13 cellular contexts compared by ENCODE assay signal in genomic region chr14:100138082-100138787, GRCh38. TPM values are rescaled to one million over a fixed set of nuclear protein-coding genes. Genes with fewer than 3 reads are reported as not detected.
DNase-seq lines count a peak whose midpoint lies in the region; ATAC-seq, FAIRE-seq and TF ChIP-seq lines count a peak whose summit lies in the region.
"Had no signal": no experiment of that assay in that cellular context is flagged by ENCODE, and none has a peak within 500 bp of the region (broad histone marks: within the 10 kb centered on the region; RNA-seq: fewer than 3 reads in every experiment).

No MANE protein-coding gene starts in this region.

- H3K36me3 Mint-ChIP-seq in activated CD8-positive, alpha-beta T cell treated with anti-CD3 and anti-CD28 coated beads, Interleukin-2, amount 10 ng/mL, durations not matched to agents 7 days and 5 days (ENCODE audit: low read depth): peaks cover 92% of the 10 kb centered on the region
- H3K36me3 Mint-ChIP-seq in nephron progenitor cell (ENCODE audit: low read depth): peaks cover 24% of the 10 kb centered on the region

- POLR2A ChIA-PET in activated CD8-positive, alpha-beta T cell treated with anti-CD3 and anti-CD28 coated beads, Interleukin-2, amount 10 ng/mL, durations not matched to agents 7 days and 5 days (lab: Charles Lee): interaction anchor here (1.0 kb wide), 1 partner anchor 8 kb away, joined by 3 read pairs; no protein-coding TSS in a partner anchor

- TF ChIP-seq POLR2A in GM12891 (IDR thresholded peaks at IDR 0.05; ENCODE audit: low read depth, low read length): no peak

- no peak overlapping the region for H3K4me3 ChIP-seq in Karpas-422 (ENCODE audit: low read length)

- H3K36me3 ChIP-seq in Karpas-422 (ENCODE audit: insufficient read depth, low read length): no peaks in the 10 kb centered on the region

- peak overlapping the region; percentile 61 for H3K27ac Mint-ChIP-seq in activated CD8-positive, alpha-beta T cell treated with anti-CD3 and anti-CD28 coated beads, Interleukin-2, amount 10 ng/mL, durations not matched to agents 7 days and 5 days
- H3K27ac Mint-ChIP-seq in nephron progenitor cell: peak overlapping the region; percentile 61

- H3K79me2 ChIP-seq in Karpas-422 (ENCODE audit: low read length): no peaks in the 10 kb centered on the region

- no peaks in the 10 kb centered on the region for H3K27me3 Mint-ChIP-seq in activated CD8-positive, alpha-beta T cell treated with anti-CD3 and anti-CD28 coated beads, Interleukin-2, amount 10 ng/mL, durations not matched to agents 7 days and 5 days (ENCODE audit: low read depth)
- H3K27me3 Mint-ChIP-seq in nephron progenitor cell (ENCODE audit: low read depth, poor library complexity): peaks cover 4% of the 10 kb centered on the region

- TF ChIP-seq CTCF in nephron progenitor cell (IDR thresholded peaks at IDR 0.05): no peak

- H3K4me3 Mint-ChIP-seq in activated CD8-positive, alpha-beta T cell treated with anti-CD3 and anti-CD28 coated beads, Interleukin-2, amount 10 ng/mL, durations not matched to agents 7 days and 5 days: no peak overlapping the region
- H3K4me3 Mint-ChIP-seq in nephron progenitor cell: no peak overlapping the region

- H2AFZ ChIP-seq in Karpas-422 (ENCODE audit: low read length): no peak overlapping the region

- FAIRE-seq in GM12891 (lab: Jason Lieb, UNC): peak; percentile 31

- ATAC-seq in HG02571 (IDR thresholded peaks at IDR 0.05; ENCODE audit: unreplicated experiment): peak; percentile 71
- ATAC-seq in activated CD8-positive, alpha-beta T cell treated with anti-CD3 and anti-CD28 coated beads, Interleukin-2, amount 10 ng/mL, durations not matched to agents 7 days and 5 days: no peak
- ATAC-seq: HCT116 had no signal

- DNase-seq in GM12891 (ENCODE audit: insufficient read length, low spot score) (no peak), nephron progenitor cell (no peak), Karpas-422 (no peak), SHP77 (lab: John Stamatoyannopoulos, UW) (no peak)
- no peak for DNase-seq in activated CD8-positive, alpha-beta T cell treated with anti-CD3 and anti-CD28 coated beads, Interleukin-2, amount 10 ng/mL, durations not matched to agents 7 days and 5 days
- DNase-seq in stimulated activated CD4-positive, alpha-beta T cell treated with anti-CD3 and anti-CD28 coated beads, Interleukin-2, amount 100 ng/mL, for 24 hours: no peak
- DNase-seq: activated CD4-positive, alpha-beta T cell treated with anti-CD3 and anti-CD28 coated beads for 48 hours; IMR-90; NCI-H1930; retina; stimulated activated CD4-positive, alpha-beta T cell treated with anti-CD3 and anti-CD28 coated beads, Interleukin-4, amount 100 ng/mL, for 24 hours had no signal

- H3K4me2 ChIP-seq in Karpas-422 (ENCODE audit: low read depth, low read length, poor library complexity, severe bottlenecking): no peak overlapping the region

- no peaks in the 10 kb centered on the region for H3K9me3 Mint-ChIP-seq in activated CD8-positive, alpha-beta T cell treated with anti-CD3 and anti-CD28 coated beads, Interleukin-2, amount 10 ng/mL, durations not matched to agents 7 days and 5 days (ENCODE audit: insufficient read depth)
- H3K9me3 Mint-ChIP-seq in nephron progenitor cell: no peaks in the 10 kb centered on the region

- CTCF ChIA-PET in activated CD8-positive, alpha-beta T cell treated with anti-CD3 and anti-CD28 coated beads, Interleukin-2, amount 10 ng/mL, durations not matched to agents 7 days and 5 days (lab: Charles Lee): interaction anchor here (2.0 kb wide), 1 partner anchor 54 kb away, joined by 5 read pairs; no protein-coding TSS in a partner anchor

- H3K4me1 ChIP-seq in Karpas-422 (ENCODE audit: low read length): no peaks in the 10 kb centered on the region

- H3K27me3 ChIP-seq in Karpas-422 (ENCODE audit: low read length): no peaks in the 10 kb centered on the region

- H4K20me1 ChIP-seq in Karpas-422 (ENCODE audit: insufficient read depth, low read depth, low read length): no peaks in the 10 kb centered on the region

- no peaks in the 10 kb centered on the region for H3K9me3 ChIP-seq in Karpas-422 (ENCODE audit: low read length)

- peaks cover 10% of the 10 kb centered on the region for H3K4me1 Mint-ChIP-seq in activated CD8-positive, alpha-beta T cell treated with anti-CD3 and anti-CD28 coated beads, Interleukin-2, amount 10 ng/mL, durations not matched to agents 7 days and 5 days (ENCODE audit: low read depth)
- peaks cover 18% of the 10 kb centered on the region for H3K4me1 Mint-ChIP-seq in nephron progenitor cell

- H3K27ac ChIP-seq in Karpas-422 (ENCODE audit: low read length): no peak overlapping the region

- no peaks in the 10 kb centered on the region for H3K9me2 ChIP-seq in Karpas-422 (replicated peaks; ENCODE audit: insufficient read depth, low read length)

- no peak overlapping the region for H3K9ac ChIP-seq in Karpas-422 (ENCODE audit: low read length)

TF ChIP-seq in GM12891, 5 proteins besides CTCF, POLR2A, EP300 and RAD21:
- TF ChIP-seq TAF1 (IDR thresholded peaks at IDR 0.05; ENCODE audit: low read depth, low read length): no peak
- peak; percentile 54 for TF ChIP-seq SPI1 (IDR thresholded peaks at IDR 0.05; ENCODE audit: low read depth, low read length)
- TF ChIP-seq POLR2AphosphoS5 (IDR thresholded peaks at IDR 0.05; ENCODE audit: low read depth, low read length): no peak

RNA-seq across cellular contexts. Expression of gene DEGS2, which starts 21.2 kb away (rescaled TPM):
- polyA plus RNA-seq in GM12891 (2012; ENCODE audit: low read depth, missing spikeins): 0.99 TPM
- under 1 TPM; 0.05 to 0.39 TPM for total RNA-seq in activated CD8-positive, alpha-beta T cell treated with anti-CD3 and anti-CD28 coated beads, Interleukin-2, amount 10 ng/mL, durations not matched to agents 7 days and 5 days
- total RNA-seq in Karpas-422 (2014; rRNA removed; shearing (Covaris generic); ENCODE audit: low replicate concordance): 0.43 TPM in 1 of 2 replicates, not detected in the other
- total RNA-seq: IMR-90 had no signal
- polyA plus RNA-seq: IMR-90 had no signal
